In genomic region chr3:171626799-171627198, GRCh38 we compare ENCODE assay signal across 1 cellular context.
DNase-seq lines count a peak whose midpoint lies in the region; ATAC-seq, FAIRE-seq and TF ChIP-seq lines count a peak whose summit lies in the region.
"Not testable (repeated sequence)": the region's sequence is repeated elsewhere in the genome, so short reads cannot be mapped to it uniquely, and the experiment has no call there.

No MANE protein-coding gene starts in this region.

- TF ChIP-seq EP300 in K562 (IDR thresholded peaks at IDR 0.05; ENCODE audit: low read length): not testable (repeated sequence)

- WGBS in K562 (ENCODE audit: insufficient coverage, low coverage, missing lambda C conversion rate): 30% methylated on average over 2 of the region's 2 CpGs

- CTCF ChIA-PET in K562 (lab: Yijun Ruan, JAX; ENCODE audit: low intra/inter-chr PET ratio): not testable (repeated sequence)

- TF ChIP-seq RAD21 in K562 (CRISPR knock-in tag; conservative IDR thresholded peaks at IDR 0.05 in 1 of 2, IDR thresholded peaks at IDR 0.05 in 1 of 2): not testable (repeated sequence)

- DNase-seq in K562 (ENCODE audit: extremely low read depth in 1 of 4, low spot score in 3 of 4): not testable (repeated sequence)

- not testable (repeated sequence) for H3K27me3 ChIP-seq in K562 (ENCODE audit: control insufficient read depth in 2 of 2, insufficient read depth in 2 of 2, low read length in 2 of 2)

- POLR2A ChIA-PET in K562 (lab: Yijun Ruan, JAX): not testable (repeated sequence)

- TF ChIP-seq CTCF in K562 (IDR thresholded peaks at IDR 0.05 in 2 of 3, conservative IDR thresholded peaks at IDR 0.05 in 1 of 3; ENCODE audit: insufficient read depth in 2 of 3, low read depth in 1 of 3, low read length in 3 of 3): not testable (repeated sequence)

- not testable (repeated sequence) for H3K9me1 ChIP-seq in K562 (ENCODE audit: control insufficient read depth, insufficient read depth, low read length)

- not testable (repeated sequence) for TF ChIP-seq POLR2A in K562 (conservative IDR thresholded peaks at IDR 0.05)

- H3K9me3 ChIP-seq in K562 (replicated peaks; ENCODE audit: control insufficient read depth, insufficient read depth, low read depth, low read length): not testable (repeated sequence)

- not testable (repeated sequence) for H3K4me2 ChIP-seq in K562 (ENCODE audit: insufficient read depth, low read length)

- H2AFZ ChIP-seq in K562 (ENCODE audit: low read depth, low read length): not testable (repeated sequence)

- BruUV-seq in K562 (replicated peaks; lab: Mats Ljungman, UMichigan): not testable (repeated sequence)

- FAIRE-seq in K562 (lab: Jason Lieb, UNC): not testable (repeated sequence)

- not testable (repeated sequence) for H3K36me3 ChIP-seq in K562 (ENCODE audit: control insufficient read depth, insufficient read depth, low read length)

- not testable (repeated sequence) for H4K20me1 ChIP-seq in K562 (replicated peaks; ENCODE audit: control insufficient read depth, insufficient read depth, low read length)

- in situ Hi-C loops in K562 (cut with MboI): not testable (repeated sequence)

- H3K79me2 ChIP-seq in K562 (ENCODE audit: control insufficient read depth, insufficient read depth, low read length): not testable (repeated sequence)

- H3K27ac ChIP-seq in K562 (ENCODE audit: extremely low read depth, low read depth, low read length): not testable (repeated sequence)

- H3K4me3 ChIP-seq in K562: not testable (repeated sequence)

- ATAC-seq in K562: not testable (repeated sequence)

- H3K4me1 ChIP-seq in K562 (replicated peaks in 1 of 2; ENCODE audit: control insufficient read depth in 2 of 2, insufficient read depth in 2 of 2, low read length in 2 of 2): not testable (repeated sequence)

- not testable (repeated sequence) for H3K9ac ChIP-seq in K562 (ENCODE audit: insufficient read depth in 1 of 2, low read depth in 2 of 2, low read length in 2 of 2)

- intact Hi-C loops in K562 (cut with micrococcal nuclease): not testable (repeated sequence)

TF ChIP-seq in K562, 482 proteins besides CTCF, POLR2A, EP300 and RAD21:
- peak; percentile 91 for TF ChIP-seq ZNF507 (tag; conservative IDR thresholded peaks at IDR 0.05)
